Comparison of ENCODE assay signal across 1 cellular context in genomic region chr1:43706598-43707190, GRCh38.
TF ChIP-seq lines count a peak whose summit lies in the region.

No MANE protein-coding gene starts in this region.

TF ChIP-seq in endothelial cell of umbilical vein, 7 proteins besides CTCF, POLR2A, EP300 and RAD21 (continued from another document):
- no peak for TF ChIP-seq FOS (IDR thresholded peaks at IDR 0.05; ENCODE audit: borderline replicate concordance, insufficient read depth, low read length)
- no peak for TF ChIP-seq MYC (IDR thresholded peaks at IDR 0.05; ENCODE audit: low read depth, low read length)
